ENCODE assay signal across 8 cellular contexts in genomic region chr17:48578616-48579560, GRCh38. TPM values are rescaled to one million over a fixed set of nuclear protein-coding genes. Genes with fewer than 3 reads are reported as not detected.
A peak's percentile ranks its signal among the peaks of the same experiment; 100 is the strongest.
DNase-seq lines count a peak whose midpoint lies in the region; ATAC-seq lines count a peak whose summit lies in the region.

No MANE protein-coding gene starts in this region.

- POLR2A ChIA-PET in activated naive CD8-positive, alpha-beta T cell treated with anti-CD3 and anti-CD28 coated beads, Interleukin-2, amount 10 ng/mL, durations not matched to agents 7 days and 5 days (lab: Charles Lee), result interaction anchor here (0.7 to 1.3 kb wide), 3 partner anchors 32 to 86 kb away, joined by 3 read pairs; no protein-coding TSS in a partner anchor

- peak overlapping the region; percentile 1 for H2AK5ac ChIP-seq in mesenchymal stem cell (ENCODE audit: low read length, severe bottlenecking)

- H4K8ac ChIP-seq in mesenchymal stem cell (ENCODE audit: low read length), result peak overlapping the region; percentile 94

- peaks cover 7% of the 10 kb centered on the region for H3K79me1 ChIP-seq in mesenchymal stem cell (replicated peaks; ENCODE audit: low read length, poor library complexity, severe bottlenecking)

- H2BK12ac ChIP-seq in mesenchymal stem cell (ENCODE audit: low read length in 2 of 2), result peak overlapping the region; percentile 55 to 80

- H3K23ac ChIP-seq in mesenchymal stem cell (ENCODE audit: low read length in 2 of 2), result peak overlapping the region in 1 of 2 experiments; percentile 79

- peak overlapping the region; percentile 86 for H2BK15ac ChIP-seq in mesenchymal stem cell (ENCODE audit: low read depth, poor library complexity, severe bottlenecking)

- H3K4ac ChIP-seq in mesenchymal stem cell (ENCODE audit: low read depth in 1 of 2, low read length in 2 of 2), result peak overlapping the region; percentile 92 to 93

- peaks cover 38% of the 10 kb centered on the region for H3K4me1 Mint-ChIP-seq in activated naive CD8-positive, alpha-beta T cell treated with anti-CD3 and anti-CD28 coated beads, Interleukin-2, amount 10 ng/mL, durations not matched to agents 7 days and 5 days

- peak overlapping the region; percentile 60 for H3K27ac ChIP-seq in mesenchymal stem cell (ENCODE audit: low read length, poor library complexity, severe bottlenecking)

- H3K4me3 ChIP-seq in mesenchymal stem cell (ENCODE audit: insufficient read depth in 1 of 2, low read depth in 1 of 2, low read length in 2 of 2), result peak overlapping the region; percentile 62 to 96

- no peaks in the 10 kb centered on the region for H3K27me3 ChIP-seq in mesenchymal stem cell (ENCODE audit: control insufficient read depth in 1 of 2, insufficient read depth in 1 of 2, low read length in 2 of 2)

- peaks cover 9% of the 10 kb centered on the region for H3K36me3 Mint-ChIP-seq in activated naive CD8-positive, alpha-beta T cell treated with anti-CD3 and anti-CD28 coated beads, Interleukin-2, amount 10 ng/mL, durations not matched to agents 7 days and 5 days

- peak overlapping the region; percentile 82 for H3K4me2 ChIP-seq in mesenchymal stem cell (ENCODE audit: low read length, poor library complexity, severe bottlenecking)

- H3K27ac Mint-ChIP-seq in activated naive CD8-positive, alpha-beta T cell treated with anti-CD3 and anti-CD28 coated beads, Interleukin-2, amount 10 ng/mL, durations not matched to agents 7 days and 5 days, result peak overlapping the region; percentile 64

- ATAC-seq in GM18502 (IDR thresholded peaks at IDR 0.05; ENCODE audit: poor library complexity, unreplicated experiment), result peak; percentile 36
- ATAC-seq in HG02870 (IDR thresholded peaks at IDR 0.05; ENCODE audit: unreplicated experiment), result peak; percentile 22
- ATAC-seq in activated naive CD8-positive, alpha-beta T cell treated with anti-CD3 and anti-CD28 coated beads, Interleukin-2, amount 10 ng/mL, durations not matched to agents 7 days and 5 days (ENCODE audit: low read depth), result peak; percentile 45

- peak overlapping the region; percentile 22 to 87 for H3K14ac ChIP-seq in mesenchymal stem cell (ENCODE audit: low read length in 2 of 2)

- peak overlapping the region; percentile 94 for H3K4me3 Mint-ChIP-seq in activated naive CD8-positive, alpha-beta T cell treated with anti-CD3 and anti-CD28 coated beads, Interleukin-2, amount 10 ng/mL, durations not matched to agents 7 days and 5 days

- H3K27me3 Mint-ChIP-seq in activated naive CD8-positive, alpha-beta T cell treated with anti-CD3 and anti-CD28 coated beads, Interleukin-2, amount 10 ng/mL, durations not matched to agents 7 days and 5 days, result peaks cover 48% of the 10 kb centered on the region

- H3K4me1 ChIP-seq in mesenchymal stem cell (ENCODE audit: control insufficient read depth, insufficient read depth, low read depth, low read length), result peaks cover 35% of the 10 kb centered on the region

- H3K18ac ChIP-seq in mesenchymal stem cell (ENCODE audit: low read depth in 1 of 2, low read length in 2 of 2), result peak overlapping the region; percentile 87 to 91

- WGBS in mesenchymal stem cell, result 2% methylated on average over 36 of the region's 46 CpGs

- H2BK5ac ChIP-seq in mesenchymal stem cell (ENCODE audit: low read depth, low read length, poor library complexity, severe bottlenecking), result no peak overlapping the region

- peaks cover 6% of the 10 kb centered on the region in 2 experiments for H3K36me3 ChIP-seq in mesenchymal stem cell (ENCODE audit: control insufficient read depth in 1 of 2, insufficient read depth in 2 of 2, low read depth in 1 of 2, low read length in 2 of 2)

- H3K9ac ChIP-seq in mesenchymal stem cell (ENCODE audit: low read length), result peak overlapping the region; percentile 98

- H3K9me3 Mint-ChIP-seq in activated naive CD8-positive, alpha-beta T cell treated with anti-CD3 and anti-CD28 coated beads, Interleukin-2, amount 10 ng/mL, durations not matched to agents 7 days and 5 days, result no peaks in the 10 kb centered on the region

- peak overlapping the region; percentile 97 for H2BK120ac ChIP-seq in mesenchymal stem cell (ENCODE audit: low read depth, low read length)

- H4K91ac ChIP-seq in mesenchymal stem cell (ENCODE audit: low read length), result peak overlapping the region; percentile 95

- no peaks in the 10 kb centered on the region for H3K9me3 ChIP-seq in mesenchymal stem cell (ENCODE audit: control insufficient read depth, low read length)

- no peak for DNase-seq in activated naive CD8-positive, alpha-beta T cell treated with anti-CD3 and anti-CD28 coated beads, Interleukin-2, amount 10 ng/mL, durations not matched to agents 7 days and 5 days
- DNase-seq in mesenchymal stem cell (peak; percentile 76), H4 (ENCODE audit: low spot score) (no peak), islet precursor cell (no peak), DMS79 treated with DMSO at 0.1 percent for 48 hours (lab: John Stamatoyannopoulos, UW) (no peak), NCI-H128 (lab: John Stamatoyannopoulos, UW; ENCODE audit: unreplicated experiment) (no peak)

- no peak overlapping the region for H2AFZ ChIP-seq in mesenchymal stem cell (ENCODE audit: low read depth, low read length)

RNA-seq across cellular contexts. Expression of gene HOXB4, which starts 0.7 kb away (rescaled TPM):
- total RNA-seq in activated naive CD8-positive, alpha-beta T cell treated with anti-CD3 and anti-CD28 coated beads, Interleukin-2, amount 10 ng/mL, durations not matched to agents 7 days and 5 days, result 1 to 10 TPM; 5.3 to 6.4 TPM
- polyA plus RNA-seq in mesenchymal stem cell (2013, experiment 1 of 2), result 5.9 TPM
- polyA plus RNA-seq in mesenchymal stem cell (2013, experiment 2 of 2), result 5.9 TPM
- 0.45 TPM in 2 replicates for total RNA-seq in H4 (2014; rRNA removed; shearing (Covaris generic))

RNA-seq across cellular contexts. Expression of gene HOXB3, which starts 11.2 kb away (rescaled TPM):
- total RNA-seq in activated naive CD8-positive, alpha-beta T cell treated with anti-CD3 and anti-CD28 coated beads, Interleukin-2, amount 10 ng/mL, durations not matched to agents 7 days and 5 days, result 10 to 100 TPM; 10.5 to 13.6 TPM
- 39.4 TPM for polyA plus RNA-seq in mesenchymal stem cell (2013, experiment 1 of 2)
- polyA plus RNA-seq in mesenchymal stem cell (2013, experiment 2 of 2), result 35.7 TPM
- 2.0 and 5.6 TPM in 2 replicates for total RNA-seq in H4 (2014; rRNA removed; shearing (Covaris generic))

RNA-seq across cellular contexts. Expression of gene HOXB5, which starts 14.7 kb away (rescaled TPM):
- total RNA-seq in activated naive CD8-positive, alpha-beta T cell treated with anti-CD3 and anti-CD28 coated beads, Interleukin-2, amount 10 ng/mL, durations not matched to agents 7 days and 5 days, result not detected
- 15.0 TPM for polyA plus RNA-seq in mesenchymal stem cell (2013, experiment 1 of 2)
- polyA plus RNA-seq in mesenchymal stem cell (2013, experiment 2 of 2), result 14.1 TPM
- 0.43 TPM in 1 of 2 replicates, not detected in the other for total RNA-seq in H4 (2014; rRNA removed; shearing (Covaris generic))

RNA-seq across cellular contexts. Expression of gene HOXB6, which starts 25.9 kb away (rescaled TPM):
- not detected for total RNA-seq in activated naive CD8-positive, alpha-beta T cell treated with anti-CD3 and anti-CD28 coated beads, Interleukin-2, amount 10 ng/mL, durations not matched to agents 7 days and 5 days
- 37.1 TPM for polyA plus RNA-seq in mesenchymal stem cell (2013, experiment 1 of 2)
- polyA plus RNA-seq in mesenchymal stem cell (2013, experiment 2 of 2), result 35.9 TPM
- 1.4 and 3.1 TPM in 2 replicates for total RNA-seq in H4 (2014; rRNA removed; shearing (Covaris generic))

RNA-seq across cellular contexts. Expression of gene HOXB7, which starts 31.9 kb away (rescaled TPM):
- 1 to 10 TPM in 1 of 2 experiments, under 1 TPM in 1; 0.80 to 1.0 TPM for total RNA-seq in activated naive CD8-positive, alpha-beta T cell treated with anti-CD3 and anti-CD28 coated beads, Interleukin-2, amount 10 ng/mL, durations not matched to agents 7 days and 5 days
- 108 TPM for polyA plus RNA-seq in mesenchymal stem cell (2013, experiment 1 of 2)
- 115 TPM for polyA plus RNA-seq in mesenchymal stem cell (2013, experiment 2 of 2)
- 21.2 and 22.4 TPM in 2 replicates for total RNA-seq in H4 (2014; rRNA removed; shearing (Covaris generic))
